Comparison of ENCODE assay signal across 8 cellular contexts in genomic region chr9:91905958-91906585, GRCh38. TPM values are rescaled to one million over a fixed set of nuclear protein-coding genes. Genes with fewer than 3 reads are reported as not detected.
DNase-seq lines count a peak whose midpoint lies in the region; ATAC-seq and TF ChIP-seq lines count a peak whose summit lies in the region.

No MANE protein-coding gene starts in this region.

- H3K36me3 Mint-ChIP-seq in MCF 10A (ENCODE audit: insufficient read depth, unreplicated experiment), result no peaks in the 10 kb centered on the region

- BruUV-seq in MCF 10A (replicated peaks; lab: Mats Ljungman, UMichigan), result no TSS peak

- POLR2A ChIA-PET in MCF 10A (lab: Yijun Ruan, JAX), result no interaction called here

- H3K27ac ChIP-seq in esophagus squamous epithelium, result peak overlapping the region in 1 of 4 donors; percentile 43
- H3K27ac ChIP-seq in skin epidermis, result peak overlapping the region in 3 of 21 experiments; percentile 4 to 57 (median 22)

- H3K4me3 ChIP-seq in esophagus squamous epithelium (peak overlapping the region; percentile 4 to 59 (median 16)), skin epidermis (peak overlapping the region in 5 of 7 experiments; percentile 2 to 32 (median 21))

- in situ Hi-C loops in T47D (cut with HindIII; ENCODE audit: low pct_unique_long_range_greater_than_20kb, low sequenced_read_pairs), result no loop called here

- 44 to 53% methylated on average over 10 to 12 of the region's 12 CpGs for WGBS in esophagus squamous epithelium, 2 donors

- no peaks in the 10 kb centered on the region for H3K27me3 Mint-ChIP-seq in MCF 10A (ENCODE audit: insufficient read depth, unreplicated experiment)

- H3K36me3 ChIP-seq in esophagus squamous epithelium, result no peaks in the 10 kb centered on the region

- no peak for TF ChIP-seq POLR2A in esophagus squamous epithelium (IDR thresholded peaks at IDR 0.05)

- peaks cover 14 to 43% (median 15%) of the 10 kb centered on the region in 3 donors for H3K4me1 ChIP-seq in esophagus squamous epithelium

- no peak for TF ChIP-seq CTCF in MCF 10A (IDR thresholded peaks at IDR 0.05; ENCODE audit: unreplicated experiment)
- no peak for TF ChIP-seq CTCF in esophagus squamous epithelium (IDR thresholded peaks at IDR 0.05)

- no peaks in the 10 kb centered on the region for H3K9me3 ChIP-seq in esophagus squamous epithelium

- CTCF ChIA-PET in MCF 10A (lab: Yijun Ruan, JAX), result no interaction called here

- peak; percentile 49 to 50 for DNase-seq in T47D (ENCODE audit: low read depth in 1 of 2, low spot score in 1 of 2)
- DNase-seq in MCF 10A (ENCODE audit: unreplicated experiment), result no peak
- DNase-seq in activated CD4-positive, alpha-beta T cell treated with anti-CD3 and anti-CD28 coated beads for 48 hours, result peak; percentile 43
- DNase-seq in esophagus squamous epithelium (lab: John Stamatoyannopoulos, UW), result no peak
- no peak for DNase-seq in SIG-M5 treated with dmso at 0.1 percent for 504 hours (lab: John Stamatoyannopoulos, UW; ENCODE audit: unreplicated experiment)

- no peaks in the 10 kb centered on the region for H3K9me3 Mint-ChIP-seq in MCF 10A (ENCODE audit: unreplicated experiment)

- ATAC-seq in HG03457 (IDR thresholded peaks at IDR 0.05; ENCODE audit: unreplicated experiment), result no peak
- no peak for ATAC-seq in GM21619 (IDR thresholded peaks at IDR 0.05; ENCODE audit: unreplicated experiment)

- intact Hi-C loops in MCF 10A (cut with micrococcal nuclease), result no loop called here
- intact Hi-C loops in esophagus squamous epithelium (cut with DNase I), result no loop called here

- no peak overlapping the region for H3K4me3 Mint-ChIP-seq in MCF 10A (ENCODE audit: unreplicated experiment)

- H3K27me3 ChIP-seq in esophagus squamous epithelium, result no peaks in the 10 kb centered on the region

- H3K4me1 Mint-ChIP-seq in MCF 10A (ENCODE audit: insufficient read depth, unreplicated experiment), result no peaks in the 10 kb centered on the region

- no peak overlapping the region for H3K27ac Mint-ChIP-seq in MCF 10A (ENCODE audit: low read depth, unreplicated experiment)

RNA-seq across cellular contexts. Expression of gene ROR2, which starts 44.0 kb away (rescaled TPM):
- total RNA-seq in MCF 10A (2022), result 0.10 and 0.84 TPM in 2 replicates
- 10 to 100 TPM in 1 of 4 donors, 1 to 10 TPM in 2, under 1 TPM in 1; 0.68 to 12.6 (median 3.7) TPM for total RNA-seq in esophagus squamous epithelium

Comparison
In these comparisons a context has a peak if more than half of its experiments do, and no peak if none do; other contexts are left out.
1. DNase-seq: peak in T47D (2 of 2) and activated CD4-positive, alpha-beta T cell treated with anti-CD3 and anti-CD28 coated beads for 48 hours (single experiment); none in MCF 10A (single experiment), esophagus squamous epithelium (single experiment) and SIG-M5 treated with dmso at 0.1 percent for 504 hours (single experiment).